In genomic region chr13:23824355-23824754, GRCh38 we compare ENCODE assay signal across 23 cellular contexts.
DNase-seq lines count a peak whose midpoint lies in the region; ATAC-seq and TF ChIP-seq lines count a peak whose summit lies in the region.
"Had no signal": no experiment of that assay in that cellular context is flagged by ENCODE, and none has a peak within 500 bp of the region (broad histone marks: within the 10 kb centered on the region; RNA-seq: fewer than 3 reads in every experiment).

No MANE protein-coding gene starts in this region.

- no peaks in the 10 kb centered on the region for H4K20me1 ChIP-seq in smooth muscle cell (ENCODE audit: low read depth)
- H4K20me1 ChIP-seq: BLaER1 had no signal

- H3K4me3 ChIP-seq in AG10803 (ENCODE audit: low read length), result no peak overlapping the region
- no peak overlapping the region for H3K4me3 ChIP-seq in fibroblast of villous mesenchyme (ENCODE audit: low read depth, low read length)
- H3K4me3 ChIP-seq in smooth muscle cell, result no peak overlapping the region
- H3K4me3 ChIP-seq: BLaER1, GM23338, HAP-1 had no signal

- H2AFZ ChIP-seq in smooth muscle cell (ENCODE audit: low read depth), result no peak overlapping the region
- H2AFZ ChIP-seq: GM23338 had no signal

- peaks cover 7% of the 10 kb centered on the region for H3K4me1 ChIP-seq in smooth muscle cell (ENCODE audit: low read depth)
- H3K4me1 ChIP-seq: BLaER1 had no signal

- H3F3A ChIP-seq in smooth muscle cell (ENCODE audit: low read depth), result no peaks in the 10 kb centered on the region

- no peak overlapping the region for H3K9ac ChIP-seq in smooth muscle cell (ENCODE audit: low read depth)
- H3K9ac ChIP-seq: BLaER1, KMS-11, SK-N-SH had no signal

- no peak overlapping the region for H3K4me2 ChIP-seq in smooth muscle cell
- H3K4me2 ChIP-seq: BLaER1, GM23338, KMS-11, SK-N-SH had no signal

- no peaks in the 10 kb centered on the region for H3K27me3 ChIP-seq in smooth muscle cell (ENCODE audit: low read depth)
- H3K27me3 ChIP-seq: BLaER1 had no signal

- WGBS in smooth muscle cell (ENCODE audit: low lambda C conversion rate), result 76% methylated on average over 3 of the region's 3 CpGs

- H3K36me3 ChIP-seq in smooth muscle cell (ENCODE audit: low read depth), result no peaks in the 10 kb centered on the region
- H3K36me3 ChIP-seq: HAP-1 had no signal

- peak overlapping the region; percentile 57 for H3K27ac ChIP-seq in smooth muscle cell (ENCODE audit: low read depth)
- H3K27ac ChIP-seq: 22Rv1, BLaER1, KMS-11 had no signal

- ATAC-seq in GM21825 (IDR thresholded peaks at IDR 0.05; ENCODE audit: unreplicated experiment), result no peak
- no peak for ATAC-seq in GM18909 (IDR thresholded peaks at IDR 0.05; ENCODE audit: poor library complexity, unreplicated experiment)
- ATAC-seq: GM23338 had no signal

- no peaks in the 10 kb centered on the region for H3K9me3 ChIP-seq in smooth muscle cell (replicated peaks; ENCODE audit: low read depth)
- H3K9me3 ChIP-seq: HAP-1, SK-N-SH had no signal

- H3K79me2 ChIP-seq in smooth muscle cell (ENCODE audit: low read depth), result no peaks in the 10 kb centered on the region

- TF ChIP-seq CTCF in AG10803 (conservative IDR thresholded peaks at IDR 0.05; ENCODE audit: low read length), result no peak
- TF ChIP-seq CTCF in fibroblast of villous mesenchyme (IDR thresholded peaks at IDR 0.05; ENCODE audit: insufficient read depth, low read depth, low read length), result no peak
- no peak for TF ChIP-seq CTCF in smooth muscle cell (IDR thresholded peaks at IDR 0.05; ENCODE audit: borderline replicate concordance, insufficient read depth, poor library complexity, severe bottlenecking)

- DNase-seq in AG10803 (ENCODE audit: low read depth), result peak; percentile 45
- peak; percentile 44 for DNase-seq in NCI-H2171 treated with DMSO at 0.1 percent for 48 hours (lab: John Stamatoyannopoulos, UW)
- DNase-seq in fibroblast of villous mesenchyme (ENCODE audit: low read depth), result peak; percentile 16
- DNase-seq in smooth muscle cell (lab: John Stamatoyannopoulos, UW; ENCODE audit: unreplicated experiment), result no peak
- DNase-seq in DMS53 (lab: John Stamatoyannopoulos, UW), result no peak
- DNase-seq: ACHN; CD4-positive, CD25-positive, alpha-beta regulatory T cell; DMS153; HFFc6; NCI-H1092; NCI-H1417 treated with DMSO at 0.1 percent for 48 hours; NCI-H187; NCI-H446; NCI-H524 treated with DMSO at 0.1 percent for 48 hours; NCI-H774; SK-N-SH had no signal

Comparison
In these comparisons a context has a peak if more than half of its experiments do, and no peak if none do; other contexts are left out.
1. DNase-seq: peak in AG10803 (single experiment), NCI-H2171 treated with DMSO at 0.1 percent for 48 hours (single experiment) and fibroblast of villous mesenchyme (single experiment); none in smooth muscle cell (single experiment) and DMS53 (single experiment).